Comparison of ENCODE assay signal across 29 cellular contexts in genomic region chr2:777051-777450, GRCh38.
"Had no signal": no experiment of that assay in that cellular context is flagged by ENCODE, and none has a peak within 500 bp of the region (broad histone marks: within the 10 kb centered on the region; RNA-seq: fewer than 3 reads in every experiment).

No MANE protein-coding gene starts in this region.

- H3K4me3 Mint-ChIP-seq: activated CD4-positive, alpha-beta memory T cell treated with anti-CD3 and anti-CD28 coated beads for 36 hours; activated CD8-positive, alpha-beta memory T cell treated with anti-CD3 and anti-CD28 coated beads, Interleukin-2, amount 10 ng/mL, durations not matched to agents 7 days and 5 days; activated CD8-positive, alpha-beta T cell treated with anti-CD3 and anti-CD28 coated beads, Interleukin-2, amount 10 ng/mL, durations not matched to agents 7 days and 5 days; activated naive CD8-positive, alpha-beta T cell treated with anti-CD3 and anti-CD28 coated beads, Interleukin-2, amount 10 ng/mL, durations not matched to agents 7 days and 5 days; activated T-cell treated with anti-CD3 and anti-CD28 coated beads, Interleukin-2, amount 50 U/mL, for 24 hours; activated T-cell treated with anti-CD3 and anti-CD28 coated beads, Interleukin-2, amount 50 U/mL, for 72 hours; brain; WTC11 had no signal

- FAIRE-seq: endometrium, endothelial cell of umbilical vein had no signal

- H3K27me3 Mint-ChIP-seq: activated CD8-positive, alpha-beta memory T cell treated with anti-CD3 and anti-CD28 coated beads, Interleukin-2, amount 10 ng/mL, durations not matched to agents 7 days and 5 days had no signal

- DNase-seq: activated CD4-positive, alpha-beta memory T cell treated with anti-CD3 and anti-CD28 coated beads for 36 hours; activated CD4-positive, alpha-beta T cell treated with anti-CD3 and anti-CD28 coated beads for 1 hour; activated CD4-positive, alpha-beta T cell treated with anti-CD3 and anti-CD28 coated beads for 4 hours; activated CD8-positive, alpha-beta memory T cell treated with anti-CD3 and anti-CD28 coated beads, Interleukin-2, amount 10 ng/mL, durations not matched to agents 7 days and 5 days; activated CD8-positive, alpha-beta memory T cell treated with anti-CD3 and anti-CD28 coated beads, Interleukin-2, amount 50 U/mL, for 48 hours; activated CD8-positive, alpha-beta T cell treated with anti-CD3 and anti-CD28 coated beads, Interleukin-2, amount 10 ng/mL, durations not matched to agents 7 days and 5 days; activated gamma-delta T cell; activated naive CD4-positive, alpha-beta T cell treated with Interleukin-2 at 50 U/mL for 16 hours; activated naive CD8-positive, alpha-beta T cell treated with anti-CD3 and anti-CD28 coated beads, Interleukin-2, amount 10 ng/mL, durations not matched to agents 7 days and 5 days; activated T-cell treated with anti-CD3 and anti-CD28 coated beads for 4 hours; activated T-cell treated with anti-CD3 and anti-CD28 coated beads, Interleukin-2, amount 50 U/mL, for 24 hours; activated T-cell treated with anti-CD3 and anti-CD28 coated beads, Interleukin-2, amount 50 U/mL, for 72 hours; central memory CD4-positive, alpha-beta T cell; cerebellar nuclear complex; colonic mucosa; effector CD8-positive, alpha-beta T cell; esophagus squamous epithelium; foreskin melanocyte; T-helper 2 cell had no signal

- H3K27me3 ChIP-seq: ascending aorta, breast epithelium, cardiac muscle cell, colonic mucosa, esophagus squamous epithelium had no signal

- H3K36me3 Mint-ChIP-seq: activated CD4-positive, alpha-beta memory T cell treated with anti-CD3 and anti-CD28 coated beads for 36 hours; activated CD8-positive, alpha-beta memory T cell treated with anti-CD3 and anti-CD28 coated beads, Interleukin-2, amount 10 ng/mL, durations not matched to agents 7 days and 5 days; activated naive CD4-positive, alpha-beta T cell treated with anti-CD3 and anti-CD28 coated beads, Interleukin-2, amount 50 U/mL, for 72 hours; activated naive CD8-positive, alpha-beta T cell treated with anti-CD3 and anti-CD28 coated beads, Interleukin-2, amount 10 ng/mL, durations not matched to agents 7 days and 5 days; brain had no signal

- H3K4me3 ChIP-seq: ascending aorta, breast epithelium, cardiac muscle cell, colonic mucosa, esophagus squamous epithelium, gastroesophageal sphincter had no signal

- H3K27ac Mint-ChIP-seq: activated CD4-positive, alpha-beta memory T cell treated with anti-CD3 and anti-CD28 coated beads for 36 hours; activated CD8-positive, alpha-beta memory T cell treated with anti-CD3 and anti-CD28 coated beads, Interleukin-2, amount 10 ng/mL, durations not matched to agents 7 days and 5 days; activated CD8-positive, alpha-beta T cell treated with anti-CD3 and anti-CD28 coated beads, Interleukin-2, amount 10 ng/mL, durations not matched to agents 7 days and 5 days; activated naive CD4-positive, alpha-beta T cell treated with anti-CD3 and anti-CD28 coated beads, Interleukin-2, amount 50 U/mL, for 72 hours; activated naive CD8-positive, alpha-beta T cell treated with anti-CD3 and anti-CD28 coated beads, Interleukin-2, amount 10 ng/mL, durations not matched to agents 7 days and 5 days; activated T-cell treated with anti-CD3 and anti-CD28 coated beads, Interleukin-2, amount 50 U/mL, for 24 hours; activated T-cell treated with anti-CD3 and anti-CD28 coated beads, Interleukin-2, amount 50 U/mL, for 72 hours; WTC11 had no signal

- H3K36me3 ChIP-seq: ascending aorta, breast epithelium, cardiac muscle cell, colonic mucosa, esophagus squamous epithelium, gastroesophageal sphincter had no signal

- ATAC-seq: activated CD8-positive, alpha-beta memory T cell treated with anti-CD3 and anti-CD28 coated beads, Interleukin-2, amount 10 ng/mL, durations not matched to agents 7 days and 5 days; activated CD8-positive, alpha-beta T cell treated with anti-CD3 and anti-CD28 coated beads, Interleukin-2, amount 10 ng/mL, durations not matched to agents 7 days and 5 days; activated naive CD4-positive, alpha-beta T cell treated with anti-CD3 and anti-CD28 coated beads, Interleukin-2, amount 50 U/mL, for 72 hours; activated T-cell treated with anti-CD3 and anti-CD28 coated beads, Interleukin-2, amount 50 U/mL, for 72 hours; gastroesophageal sphincter; WTC11 had no signal

- H3K9me3 Mint-ChIP-seq: activated CD4-positive, alpha-beta memory T cell treated with anti-CD3 and anti-CD28 coated beads for 36 hours; activated naive CD4-positive, alpha-beta T cell treated with anti-CD3 and anti-CD28 coated beads, Interleukin-2, amount 50 U/mL, for 72 hours; activated T-cell treated with anti-CD3 and anti-CD28 coated beads, Interleukin-2, amount 50 U/mL, for 24 hours; activated T-cell treated with anti-CD3 and anti-CD28 coated beads, Interleukin-2, amount 50 U/mL, for 72 hours had no signal

- H3K4me1 ChIP-seq: ascending aorta, breast epithelium, colonic mucosa, esophagus squamous epithelium, gastroesophageal sphincter had no signal

- H3K9me3 ChIP-seq: ascending aorta, breast epithelium, colonic mucosa, esophagus squamous epithelium, gastroesophageal sphincter had no signal

- H3K27ac ChIP-seq: ascending aorta, breast epithelium, cardiac muscle cell, colonic mucosa, epithelial cell of prostate, esophagus squamous epithelium, gastroesophageal sphincter had no signal
